1 cellular context compared by ENCODE assay signal in genomic region chr16:25187491-25187795, GRCh38.
TF ChIP-seq lines count a peak whose summit lies in the region.

No MANE protein-coding gene starts in this region.

TF ChIP-seq in H1, 55 proteins besides CTCF, POLR2A, EP300 and RAD21:
- TF ChIP-seq YY1 (IDR thresholded peaks at IDR 0.05; ENCODE audit: low read depth, low read length), result 0 out of 2 replicates have a peak, but pooled peaks have one; percentile 17
- no peak for TF ChIP-seq RNF2 (IDR thresholded peaks at IDR 0.05; ENCODE audit: borderline replicate concordance, low read depth, low read length, missing control alignments, poor library complexity, severe bottlenecking)
TF ChIP-seq in H1: peak in this region for 1.
